ENCODE assay signal across 18 cellular contexts in genomic region chr16:20114356-20114755, GRCh38. TPM values are rescaled to one million over a fixed set of nuclear protein-coding genes. Genes with fewer than 3 reads are reported as not detected.
DNase-seq lines count a peak whose midpoint lies in the region; ATAC-seq, FAIRE-seq and TF ChIP-seq lines count a peak whose summit lies in the region.
"Had no signal": no experiment of that assay in that cellular context is flagged by ENCODE, and none has a peak within 500 bp of the region (broad histone marks: within the 10 kb centered on the region; RNA-seq: fewer than 3 reads in every experiment).

No MANE protein-coding gene starts in this region.

- H3K4me1 Mint-ChIP-seq in Calu3 (ENCODE audit: low read depth, unreplicated experiment): no peaks in the 10 kb centered on the region
- H3K4me1 Mint-ChIP-seq in astrocyte (ENCODE audit: low read depth, unreplicated experiment): no peaks in the 10 kb centered on the region
- H3K4me1 Mint-ChIP-seq: activated CD4-positive, alpha-beta T cell treated with anti-CD3 and anti-CD28 coated beads for 36 hours; IgD-negative memory B cell had no signal

- no peaks in the 10 kb centered on the region for H4K20me1 ChIP-seq in astrocyte (ENCODE audit: insufficient read depth, low read length)

- intact Hi-C loops in Calu3 (cut with micrococcal nuclease; ENCODE audit: unreplicated experiment): no loop called here

- no peak overlapping the region for H3K27ac ChIP-seq in astrocyte (ENCODE audit: low read depth, low read length)

- no peak overlapping the region for H3K9ac ChIP-seq in astrocyte (ENCODE audit: low read length)

- no peak overlapping the region for H3K4me3 Mint-ChIP-seq in Calu3 (ENCODE audit: low read depth, unreplicated experiment)
- H3K4me3 Mint-ChIP-seq in astrocyte (ENCODE audit: unreplicated experiment): no peak overlapping the region
- H3K4me3 Mint-ChIP-seq: activated CD4-positive, alpha-beta T cell treated with anti-CD3 and anti-CD28 coated beads for 36 hours; IgD-negative memory B cell had no signal

- CTCF ChIA-PET in Calu3 (lab: Charles Lee): interaction anchor here (1.0 kb wide), 1 partner anchor 207 kb away, joined by 4 read pairs; no protein-coding TSS in a partner anchor

- H3K4me1 ChIP-seq in astrocyte (ENCODE audit: insufficient read depth, low read length): no peaks in the 10 kb centered on the region

- H3K36me3 ChIP-seq in astrocyte (ENCODE audit: insufficient read depth, low read length): no peaks in the 10 kb centered on the region

- H3K36me3 Mint-ChIP-seq in Calu3 (ENCODE audit: insufficient read depth, unreplicated experiment): no peaks in the 10 kb centered on the region
- H3K36me3 Mint-ChIP-seq in astrocyte (ENCODE audit: low read depth, unreplicated experiment): no peaks in the 10 kb centered on the region
- H3K36me3 Mint-ChIP-seq: IgD-negative memory B cell had no signal

- no peak overlapping the region for H2AFZ ChIP-seq in astrocyte (ENCODE audit: low read depth, low read length)

- no peak for ATAC-seq in HG03095 (IDR thresholded peaks at IDR 0.05; ENCODE audit: unreplicated experiment)
- ATAC-seq: activated CD4-positive, alpha-beta T cell treated with anti-CD3 and anti-CD28 coated beads for 36 hours had no signal

- no peaks in the 10 kb centered on the region for H3K79me2 ChIP-seq in astrocyte (ENCODE audit: insufficient read depth, low read length)

- H3K9me3 Mint-ChIP-seq in Calu3 (ENCODE audit: low read depth, unreplicated experiment) (no peaks in the 10 kb centered on the region), astrocyte (ENCODE audit: unreplicated experiment) (no peaks in the 10 kb centered on the region)

- H3K27ac Mint-ChIP-seq in Calu3 (ENCODE audit: unreplicated experiment) (no peak overlapping the region), astrocyte (ENCODE audit: unreplicated experiment) (no peak overlapping the region)
- H3K27ac Mint-ChIP-seq: activated CD4-positive, alpha-beta T cell treated with anti-CD3 and anti-CD28 coated beads for 36 hours; IgD-negative memory B cell; progenitor cell of endocrine pancreas had no signal

- no peak for FAIRE-seq in astrocyte (lab: Jason Lieb, UNC)

- BruUV-seq in Calu3 (replicated peaks; lab: Mats Ljungman, UMichigan): no TSS peak

- H3K4me3 ChIP-seq in astrocyte (ENCODE audit: insufficient read depth, low read depth, low read length): no peak overlapping the region

- no peak overlapping the region for H3K4me2 ChIP-seq in astrocyte (ENCODE audit: low read length)

- TF ChIP-seq CTCF in Calu3 (IDR thresholded peaks at IDR 0.05; ENCODE audit: unreplicated experiment) (no peak), astrocyte (IDR thresholded peaks at IDR 0.05; ENCODE audit: insufficient read depth, low read depth, low read length) (no peak)

- peak; percentile 63 for DNase-seq in Calu3
- DNase-seq in M059J (ENCODE audit: low read depth): peak; percentile 84
- peak; percentile 1 for DNase-seq in astrocyte (ENCODE audit: low read depth)
- DNase-seq in occipital lobe (lab: John Stamatoyannopoulos, UW): peak; percentile 32
- no peak for DNase-seq in stimulated activated naive CD4-positive, alpha-beta T cell treated with Interleukin-2 at 50 U/mL for 16 hours (lab: John Stamatoyannopoulos, UW)
- DNase-seq in HuH-7.5 (ENCODE audit: low spot score): no peak
- DNase-seq in activated T-cell treated with anti-CD3 and anti-CD28 coated beads for 4 hours: no peak
- DNase-seq: activated CD4-positive, alpha-beta T cell treated with anti-CD3 and anti-CD28 coated beads for 36 hours; activated T-cell treated with anti-CD3 and anti-CD28 coated beads, Interleukin-2, amount 50 U/mL, for 48 hours; DMS79 treated with DMSO at 0.1 percent for 48 hours; midbrain; NCI-H187; stimulated activated CD4-positive, alpha-beta T cell treated with anti-CD3 and anti-CD28 coated beads, Interleukin-2, amount 100 ng/mL, for 24 hours had no signal

- H3K9me3 ChIP-seq in astrocyte (ENCODE audit: insufficient read depth, low read depth, low read length): no peaks in the 10 kb centered on the region

- H3K27me3 ChIP-seq in astrocyte (ENCODE audit: insufficient read depth, low read length): no peaks in the 10 kb centered on the region

- peaks cover 44% of the 10 kb centered on the region for H3K27me3 Mint-ChIP-seq in Calu3 (ENCODE audit: unreplicated experiment)
- peaks cover 2% of the 10 kb centered on the region for H3K27me3 Mint-ChIP-seq in astrocyte (ENCODE audit: low read depth, unreplicated experiment)
- H3K27me3 Mint-ChIP-seq: IgD-negative memory B cell had no signal

RNA-seq across cellular contexts. Expression of gene GPR139, which starts 40.7 kb away (rescaled TPM):
- not detected in 2 replicates for total RNA-seq in Calu3 (2022)
- not detected in 2 replicates for total RNA-seq in M059J (2014; rRNA removed; shearing (Covaris generic))
- not detected in 2 replicates for total RNA-seq in astrocyte
- total RNA-seq in occipital lobe: 1.4 TPM
- total RNA-seq: activated CD4-positive, alpha-beta T cell treated with anti-CD3 and anti-CD28 coated beads for 36 hours; dermis microvascular lymphatic vessel endothelial cell; fibroblast of villous mesenchyme; progenitor cell of endocrine pancreas had no signal

Comparison
In these comparisons a context has a peak if more than half of its experiments do, and no peak if none do; other contexts are left out.
1. DNase-seq: peak in Calu3 (single experiment), M059J (single experiment), astrocyte (single experiment) and occipital lobe (single experiment); none in stimulated activated naive CD4-positive, alpha-beta T cell treated with Interleukin-2 at 50 U/mL for 16 hours (single experiment), HuH-7.5 (single experiment) and activated T-cell treated with anti-CD3 and anti-CD28 coated beads for 4 hours (single experiment).